ENCODE assay signal across 21 cellular contexts in genomic region chr12:100359822-100360221, GRCh38. TPM values are rescaled to one million over a fixed set of nuclear protein-coding genes. Genes with fewer than 3 reads are reported as not detected.
A peak's percentile ranks its signal among the peaks of the same experiment; 100 is the strongest.
DNase-seq lines count a peak whose midpoint lies in the region; ATAC-seq and TF ChIP-seq lines count a peak whose summit lies in the region.
"Had no signal": no experiment of that assay in that cellular context is flagged by ENCODE, and none has a peak within 500 bp of the region (broad histone marks: within the 10 kb centered on the region; RNA-seq: fewer than 3 reads in every experiment).

No MANE protein-coding gene starts in this region.

- in situ Hi-C loops in Caki2 (cut with HindIII; ENCODE audit: low pct_unique_long_range_greater_than_20kb, low sequenced_read_pairs): no loop called here

- CTCF ChIA-PET in HEK293T (lab: Yijun Ruan, JAX): interaction anchor here (0.6 kb wide), 1 partner anchor 12 kb away, joined by 4 read pairs; no protein-coding TSS in a partner anchor

- H3K36me3 Mint-ChIP-seq in mesothelial cell of epicardium (no peaks in the 10 kb centered on the region), progenitor cell of endocrine pancreas (ENCODE audit: insufficient read depth) (no peaks in the 10 kb centered on the region)

- WGBS in body of pancreas, 2 donors: 24 to 29% methylated on average over 2 of the region's 2 CpGs

- H3K27me3 Mint-ChIP-seq in mesothelial cell of epicardium (ENCODE audit: low read depth) (no peaks in the 10 kb centered on the region), progenitor cell of endocrine pancreas (peaks cover 22% of the 10 kb centered on the region)

- H3K27me3 ChIP-seq in body of pancreas: no peaks in the 10 kb centered on the region
- H3K27me3 ChIP-seq: thyroid gland had no signal

- intact Hi-C loops in body of pancreas (cut with DNase I): no loop called here

- H3K4me1 Mint-ChIP-seq in mesothelial cell of epicardium (peaks cover 39% of the 10 kb centered on the region), progenitor cell of endocrine pancreas (ENCODE audit: low read depth) (peaks cover 16% of the 10 kb centered on the region)
- H3K4me1 Mint-ChIP-seq: activated CD4-positive, alpha-beta T cell treated with anti-CD3 and anti-CD28 coated beads, Interleukin-2, amount 10 ng/mL, durations not matched to agents 24 days and 14 days had no signal

- POLR2A ChIA-PET in HEK293T (lab: Yijun Ruan, JAX): no interaction called here

- H3K9me3 Mint-ChIP-seq in mesothelial cell of epicardium: no peaks in the 10 kb centered on the region
- H3K9me3 Mint-ChIP-seq in progenitor cell of endocrine pancreas (ENCODE audit: low read depth): no peaks in the 10 kb centered on the region
- H3K9me3 Mint-ChIP-seq: activated CD4-positive, alpha-beta T cell treated with anti-CD3 and anti-CD28 coated beads, Interleukin-2, amount 10 ng/mL, durations not matched to agents 24 days and 14 days had no signal

- H3K4me3 ChIP-seq in body of pancreas: no peak overlapping the region
- H3K4me3 ChIP-seq: esophagus muscularis mucosa, mucosa of descending colon, skin epidermis, thyroid gland had no signal

- peak; percentile 59 for ATAC-seq in body of pancreas
- ATAC-seq in HG03139 (IDR thresholded peaks at IDR 0.05; ENCODE audit: unreplicated experiment): no peak
- ATAC-seq: mucosa of descending colon had no signal

- no peaks in the 10 kb centered on the region for H3K9me3 ChIP-seq in body of pancreas
- H3K9me3 ChIP-seq: esophagus muscularis mucosa, mucosa of descending colon, thyroid gland had no signal

- DNase-seq in Caki2 (ENCODE audit: low read depth) (peak; percentile 12), HEK293T (ENCODE audit: extremely low spot score) (no peak), body of pancreas (no peak), mesothelial cell of epicardium (ENCODE audit: low spot score in 2 of 2, unreplicated experiment in 2 of 2) (no peak), medulla oblongata (ENCODE audit: extremely low spot score) (no peak), progenitor cell of endocrine pancreas (ENCODE audit: low spot score, unreplicated experiment) (no peak)
- DNase-seq in activated CD4-positive, CD25-positive, alpha-beta regulatory T cell treated with anti-CD3 and anti-CD28 coated beads, Interleukin-2, amount 50 U/mL, for 72 hours: no peak
- DNase-seq: activated CD4-positive, alpha-beta T cell treated with anti-CD3 and anti-CD28 coated beads, Interleukin-2, amount 10 ng/mL, durations not matched to agents 24 days and 14 days; activated naive CD4-positive, alpha-beta T cell; head of caudate nucleus; Karpas-422; mucosa of descending colon; NCI-H1436; NCI-H446 treated with DMSO at 0.1 percent for 48 hours; thyroid gland had no signal

- H3K27ac ChIP-seq in body of pancreas: no peak overlapping the region
- H3K27ac ChIP-seq: esophagus muscularis mucosa, skin epidermis, thyroid gland had no signal

- TF ChIP-seq CTCF in body of pancreas (IDR thresholded peaks at IDR 0.05) (no peak), mesothelial cell of epicardium (IDR thresholded peaks at IDR 0.05; ENCODE audit: unreplicated experiment) (no peak), progenitor cell of endocrine pancreas (IDR thresholded peaks at IDR 0.05; ENCODE audit: unreplicated experiment) (no peak)

- H3K4me1 ChIP-seq in body of pancreas: peaks cover 7% of the 10 kb centered on the region
- H3K4me1 ChIP-seq: esophagus muscularis mucosa, thyroid gland had no signal

- H3K27ac Mint-ChIP-seq in mesothelial cell of epicardium: peak overlapping the region; percentile 79
- no peak overlapping the region for H3K27ac Mint-ChIP-seq in progenitor cell of endocrine pancreas
- H3K27ac Mint-ChIP-seq: activated CD4-positive, alpha-beta T cell treated with anti-CD3 and anti-CD28 coated beads, Interleukin-2, amount 10 ng/mL, durations not matched to agents 24 days and 14 days had no signal

- H3K4me3 Mint-ChIP-seq in mesothelial cell of epicardium (no peak overlapping the region), progenitor cell of endocrine pancreas (ENCODE audit: low read depth) (no peak overlapping the region)
- H3K4me3 Mint-ChIP-seq: activated CD4-positive, alpha-beta T cell treated with anti-CD3 and anti-CD28 coated beads, Interleukin-2, amount 10 ng/mL, durations not matched to agents 24 days and 14 days had no signal

- no peak for TF ChIP-seq POLR2A in body of pancreas (IDR thresholded peaks at IDR 0.05)

- no peaks in the 10 kb centered on the region for H3K36me3 ChIP-seq in body of pancreas (replicated peaks in 1 of 2; ENCODE audit: insufficient read depth in 1 of 2, low read depth in 2 of 2)
- H3K36me3 ChIP-seq: esophagus muscularis mucosa, thyroid gland had no signal

TF ChIP-seq in HEK293T, 16 proteins besides CTCF, POLR2A, EP300 and RAD21:
- no peak for TF ChIP-seq ARNT (IDR thresholded peaks at IDR 0.05)
- peak; percentile 48 for TF ChIP-seq PKNOX1 (IDR thresholded peaks at IDR 0.05)

RNA-seq across cellular contexts. Expression of gene SLC17A8, which starts 2.9 kb away (rescaled TPM):
- not detected in 2 replicates for total RNA-seq in Caki2 (2014; rRNA removed; shearing (Covaris generic); ENCODE audit: low replicate concordance)
- total RNA-seq in body of pancreas (not detected), mesothelial cell of epicardium (0.40 to 0.66 TPM (median 0.61 TPM) in 3 replicates), progenitor cell of endocrine pancreas (1.2 and 1.5 TPM in 2 replicates)
- total RNA-seq: activated CD4-positive, alpha-beta T cell treated with anti-CD3 and anti-CD28 coated beads, Interleukin-2, amount 10 ng/mL, durations not matched to agents 24 days and 14 days; dermis microvascular lymphatic vessel endothelial cell; esophagus muscularis mucosa; OCI-LY7; osteocyte; thyroid gland had no signal
